8 cellular contexts compared by ENCODE assay signal in the genomic region with DNA sequence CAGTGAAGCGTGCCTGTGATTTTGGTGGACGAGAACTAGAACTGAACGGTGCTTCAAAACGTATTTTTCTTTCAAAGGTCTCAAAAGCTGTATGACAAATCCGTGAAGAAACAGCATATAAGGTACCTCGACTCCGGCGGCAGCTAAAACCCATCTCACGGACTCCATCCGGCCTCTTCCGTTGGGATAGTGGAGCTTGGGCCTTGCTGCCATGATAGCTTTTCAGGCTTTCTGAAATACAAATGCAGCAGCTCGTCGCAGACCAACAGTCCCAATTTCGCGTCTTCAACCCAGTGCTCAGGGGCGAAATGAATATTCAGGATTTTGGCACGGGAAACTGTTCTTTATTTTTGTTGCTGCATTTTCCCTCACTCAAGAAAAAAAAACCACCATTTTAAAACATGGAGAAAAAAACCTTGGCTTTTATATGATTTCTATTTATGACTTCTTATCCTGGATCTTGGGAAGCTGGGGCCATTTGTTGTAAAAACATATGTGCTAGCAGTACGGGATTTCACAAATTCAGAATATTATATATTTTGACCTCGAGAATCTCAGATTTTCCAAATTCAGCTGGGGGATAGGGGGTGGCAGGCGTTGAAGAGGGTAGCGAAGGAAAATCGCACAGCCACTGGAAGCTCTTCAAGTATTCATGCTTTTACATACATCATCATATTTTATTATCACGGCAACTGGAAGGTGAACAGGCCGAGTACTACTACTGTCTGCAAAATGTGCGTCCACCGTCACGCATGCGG. TPM values are rescaled to one million over a fixed set of nuclear protein-coding genes. Genes with fewer than 3 reads are reported as not detected.
DNase-seq lines count a peak whose midpoint lies in the region; ATAC-seq and TF ChIP-seq lines count a peak whose summit lies in the region.

No MANE protein-coding gene starts in this region.

- H3K4me1 ChIP-seq in mesodermal cell (ENCODE audit: control insufficient read depth, insufficient read depth, low read length, poor library complexity, severe bottlenecking) (no peaks in the 10 kb centered on the region), urinary bladder (ENCODE audit: insufficient read depth) (no peaks in the 10 kb centered on the region)

- in situ Hi-C loops in GM13976 (cut with MboI; ENCODE audit: low sequenced_read_pairs, unreplicated experiment): no loop called here

- peaks cover 18% of the 10 kb centered on the region for H3K36me3 Mint-ChIP-seq in HFFc6 (ENCODE audit: low read depth)
- peaks cover 27% of the 10 kb centered on the region for H3K36me3 Mint-ChIP-seq in effector memory CD8-positive, alpha-beta T cell (ENCODE audit: insufficient read depth)

- H3K9me3 ChIP-seq in mesodermal cell (ENCODE audit: control insufficient read depth, low read length): no peaks in the 10 kb centered on the region

- TF ChIP-seq CTCF in HFFc6 (IDR thresholded peaks at IDR 0.05): no peak
- no peak for TF ChIP-seq CTCF in RWPE1 (conservative IDR thresholded peaks at IDR 0.05; ENCODE audit: low read depth)
- TF ChIP-seq CTCF in GM13976 (IDR thresholded peaks at IDR 0.05; ENCODE audit: borderline replicate concordance, control extremely low read depth, extremely low read depth, insufficient read depth, missing control alignments): no peak

- ATAC-seq in effector memory CD8-positive, alpha-beta T cell (replicated peaks): no peak
- no peak for ATAC-seq in GM19467 (IDR thresholded peaks at IDR 0.05; ENCODE audit: unreplicated experiment)

- H3K9me3 Mint-ChIP-seq in HFFc6: peaks cover 6% of the 10 kb centered on the region
- H3K9me3 Mint-ChIP-seq in effector memory CD8-positive, alpha-beta T cell: no peaks in the 10 kb centered on the region

- peak overlapping the region; percentile 98 for H3K27ac Mint-ChIP-seq in HFFc6
- H3K27ac Mint-ChIP-seq in effector memory CD8-positive, alpha-beta T cell: peak overlapping the region; percentile 100

- peaks cover 10% of the 10 kb centered on the region for H3K27me3 Mint-ChIP-seq in HFFc6 (ENCODE audit: insufficient read depth)
- peaks cover 0 to 5% of the 10 kb centered on the region in 2 donors for H3K27me3 Mint-ChIP-seq in effector memory CD8-positive, alpha-beta T cell

- H3K27ac ChIP-seq in RWPE1 (peak overlapping the region; percentile 96), mesodermal cell (ENCODE audit: low read depth, low read length, severe bottlenecking) (peak overlapping the region; percentile 100), urinary bladder (ENCODE audit: low read depth) (peak overlapping the region; percentile 90)

- WGBS in mesodermal cell (ENCODE audit: insufficient coverage in 2 of 2), 2 experiments: 26 to 31% methylated on average over 21 to 25 of the region's 28 CpGs
- 6% methylated on average over 28 of the region's 28 CpGs for WGBS in urinary bladder

- H3K36me3 ChIP-seq in mesodermal cell (ENCODE audit: control insufficient read depth, insufficient read depth, low read length): peaks cover 3% of the 10 kb centered on the region
- H3K36me3 ChIP-seq in urinary bladder (ENCODE audit: insufficient read depth): no peaks in the 10 kb centered on the region

- DNase-seq in DMS153 (lab: John Stamatoyannopoulos, UW) (peak; percentile 22), HFFc6 (peak; percentile 16), RWPE1 (ENCODE audit: low spot score) (peak; percentile 20), GM13976 (ENCODE audit: low spot score) (no peak)
- no peak for DNase-seq in effector memory CD8-positive, alpha-beta T cell

- POLR2A ChIA-PET in RWPE1 (lab: Yijun Ruan, JAX; ENCODE audit: low non-redundant PET): interaction anchor here (0.6 kb wide), 1 partner anchor 69 kb away, joined by 3 read pairs; no protein-coding TSS in a partner anchor

- H3K4me1 Mint-ChIP-seq in HFFc6 (ENCODE audit: low read depth): peaks cover 58% of the 10 kb centered on the region
- peaks cover 27 to 29% of the 10 kb centered on the region in 2 donors for H3K4me1 Mint-ChIP-seq in effector memory CD8-positive, alpha-beta T cell (ENCODE audit: low read depth in 2 of 2)

- CTCF ChIA-PET in RWPE1 (lab: Yijun Ruan, JAX): interaction anchor here (0.6 to 2.0 kb wide), 10 partner anchors 12 to 832 kb away, joined by 3 to 9 read pairs (median 4); no protein-coding TSS in a partner anchor

- H3K4me3 ChIP-seq in mesodermal cell (ENCODE audit: extremely low read depth, insufficient read depth, low read length, poor library complexity, severe bottlenecking) (peak overlapping the region; percentile 67), urinary bladder (ENCODE audit: low read depth, low read length) (peak overlapping the region; percentile 62)

- peak overlapping the region; percentile 99 for H3K4me3 Mint-ChIP-seq in HFFc6
- peak overlapping the region; percentile 81 to 90 for H3K4me3 Mint-ChIP-seq in effector memory CD8-positive, alpha-beta T cell

RNA-seq across cellular contexts. Expression of gene GSTA4, which starts 0.9 kb away (rescaled TPM):
- total RNA-seq in HFFc6 (2021; fragmentation: NEBNext Ultra II Directional; extraction: Animal tissue kit (Norgen Biotek cat#: 25700)): 10 to 100 TPM; 15.5 to 21.2 (median 19.7) TPM
- 35.6 TPM for polyA plus RNA-seq in mesodermal cell (2013, experiment 1 of 2)
- 39.8 TPM for polyA plus RNA-seq in mesodermal cell (2013, experiment 2 of 2)
- total RNA-seq in urinary bladder: 57.2 TPM
- 28.6 TPM for polyA plus RNA-seq in urinary bladder

Comparison
In these comparisons a context has a peak if more than half of its experiments do, and no peak if none do; other contexts are left out.
1. DNase-seq: peak in DMS153 (single experiment), HFFc6 (single experiment) and RWPE1 (single experiment); none in effector memory CD8-positive, alpha-beta T cell (0 of 3) and GM13976 (single experiment).
2. Peak in every context shown above with its lines, with median percentiles within 50 percentile points of each other: H3K27ac ChIP-seq.